18 cellular contexts compared by ENCODE assay signal in genomic region chr17:58626905-58627304, GRCh38.
"Had no signal": no experiment of that assay in that cellular context is flagged by ENCODE, and none has a peak within 500 bp of the region (broad histone marks: within the 10 kb centered on the region; RNA-seq: fewer than 3 reads in every experiment).

No MANE protein-coding gene starts in this region.

- ATAC-seq: activated CD8-positive, alpha-beta T cell treated with anti-CD3 and anti-CD28 coated beads for 36 hours; activated T-cell treated with anti-CD3 and anti-CD28 coated beads, Interleukin-2, amount 50 U/mL, for 72 hours; body of pancreas; esophagus mucosa; left lobe of liver; mucosa of descending colon; naive thymus-derived CD8-positive, alpha-beta T cell; WTC11 had no signal

- H3K4me3 ChIP-seq: body of pancreas, mucosa of descending colon, tibial nerve had no signal

- DNase-seq: activated CD4-positive, alpha-beta T cell treated with anti-CD3 and anti-CD28 coated beads for 48 hours; activated CD8-positive, alpha-beta T cell treated with anti-CD3 and anti-CD28 coated beads for 36 hours; activated gamma-delta T cell treated with Interleukin-2 at 50 U/mL for 16 hours; activated T-cell treated with anti-CD3 and anti-CD28 coated beads, Interleukin-2, amount 50 U/mL, for 72 hours; amygdala; caudate nucleus; islet precursor cell; mucosa of descending colon; naive thymus-derived CD8-positive, alpha-beta T cell; retina; stimulated activated CD4-positive, alpha-beta T cell treated with anti-CD3 and anti-CD28 coated beads, Interleukin-4, amount 100 ng/mL, for 1 hour; stimulated activated naive CD4-positive, alpha-beta T cell; substantia nigra had no signal
